20 cellular contexts compared by ENCODE assay signal in genomic region chr11:100671471-100671870, GRCh38.
"Had no signal": no experiment of that assay in that cellular context is flagged by ENCODE, and none has a peak within 500 bp of the region (broad histone marks: within the 10 kb centered on the region; RNA-seq: fewer than 3 reads in every experiment).

No MANE protein-coding gene starts in this region.

- H3K4me1 ChIP-seq: breast epithelium, upper lobe of right lung had no signal

- H3K36me3 ChIP-seq: breast epithelium, esophagus muscularis mucosa, stomach, upper lobe of right lung had no signal

- ATAC-seq: activated CD4-positive, CD25-positive, alpha-beta regulatory T cell treated with anti-CD3 and anti-CD28 coated beads, Interleukin-2, amount 50 U/mL, for 24 hours; activated naive CD8-positive, alpha-beta T cell treated with anti-CD3 and anti-CD28 coated beads, Interleukin-2, amount 50 U/mL, for 24 hours; activated T-cell treated with anti-CD3 and anti-CD28 coated beads, Interleukin-2, amount 50 U/mL, for 4 hours; mucosa of descending colon; upper lobe of right lung had no signal

- H3K27me3 ChIP-seq: breast epithelium, esophagus muscularis mucosa, stomach, upper lobe of right lung had no signal

- H3K27ac ChIP-seq: breast epithelium, esophagus muscularis mucosa, skin epidermis, upper lobe of right lung had no signal

- DNase-seq: activated CD4-positive, alpha-beta T cell treated with anti-CD3 and anti-CD28 coated beads, Interleukin-2, amount 10 ng/mL, durations not matched to agents 7 days and 5 days; activated CD8-positive, alpha-beta memory T cell treated with anti-CD3 and anti-CD28 coated beads, Interleukin-2, amount 50 U/mL, for 4 hours; activated naive CD4-positive, alpha-beta T cell treated with anti-CD3 and anti-CD28 coated beads, Interleukin-2, amount 10 ng/mL, durations not matched to agents 7 days and 5 days; activated naive CD8-positive, alpha-beta T cell treated with anti-CD3 and anti-CD28 coated beads, Interleukin-2, amount 50 U/mL, for 24 hours; activated T-cell treated with anti-CD3 and anti-CD28 coated beads, Interleukin-2, amount 50 U/mL, for 4 hours; aorta; dermis blood vessel endothelial cell; effector memory CD4-positive, alpha-beta T cell; mucosa of descending colon; naive B cell; stimulated activated CD4-positive, alpha-beta T cell treated with anti-CD3 and anti-CD28 coated beads, Interleukin-4, amount 100 ng/mL, for 1 hour; stomach; T-helper 1 cell; T-helper 9 cell; upper lobe of right lung had no signal

- H3K4me3 ChIP-seq: breast epithelium, esophagus muscularis mucosa, mucosa of descending colon, skin epidermis, stomach, upper lobe of right lung had no signal

- H3K9me3 ChIP-seq: breast epithelium, esophagus muscularis mucosa, mucosa of descending colon, stomach, upper lobe of right lung had no signal

- FAIRE-seq: endothelial cell of umbilical vein had no signal
